19 cellular contexts compared by ENCODE assay signal in genomic region chr2:69844560-69844959, GRCh38. TPM values are rescaled to one million over a fixed set of nuclear protein-coding genes. Genes with fewer than 3 reads are reported as not detected.
DNase-seq lines count a peak whose midpoint lies in the region; ATAC-seq, FAIRE-seq and TF ChIP-seq lines count a peak whose summit lies in the region.
"Had no signal": no experiment of that assay in that cellular context is flagged by ENCODE, and none has a peak within 500 bp of the region (broad histone marks: within the 10 kb centered on the region; RNA-seq: fewer than 3 reads in every experiment).

No MANE protein-coding gene starts in this region.

- CTCF ChIA-PET in HepG2 (lab: Yijun Ruan, JAX; ENCODE audit: low intra/inter-chr PET ratio, low total read pairs) (no interaction called here), K562 (lab: Yijun Ruan, JAX; ENCODE audit: low intra/inter-chr PET ratio) (no interaction called here)
- CTCF ChIA-PET in activated CD8-positive, alpha-beta T cell treated with anti-CD3 and anti-CD28 coated beads, Interleukin-2, amount 10 ng/mL, durations not matched to agents 7 days and 5 days (lab: Charles Lee) = no interaction called here

- whole genome bisulfite sequencing in HepG2 (ENCODE audit: low lambda C conversion rate) = 96% methylated on average over 3 of the region's 3 CpGs
- WGBS in right lobe of liver (ENCODE audit: insufficient coverage, low coverage, low lambda C conversion rate, missing lambda C conversion rate) = 79% methylated on average over 1 of the region's 3 CpGs
- WGBS in K562 (ENCODE audit: insufficient coverage, low coverage, missing lambda C conversion rate) = 97% methylated on average over 3 of the region's 3 CpGs

- POLR2A ChIA-PET in HepG2 (lab: Yijun Ruan, JAX) (interaction anchor here (0.7 kb wide), 1 partner anchor 288 kb away, joined by 4 read pairs; no protein-coding TSS in a partner anchor), K562 (lab: Yijun Ruan, JAX) (interaction anchor here (0.6 kb wide), 1 partner anchor 11 kb away, joined by 3 read pairs; no protein-coding TSS in a partner anchor)
- POLR2A ChIA-PET in activated CD8-positive, alpha-beta T cell treated with anti-CD3 and anti-CD28 coated beads, Interleukin-2, amount 10 ng/mL, durations not matched to agents 7 days and 5 days (lab: Charles Lee) = no interaction called here

- TF ChIP-seq CTCF in HepG2 (CRISPR knock-in tag; IDR thresholded peaks at IDR 0.05) = no peak
- no peak for TF ChIP-seq CTCF in right lobe of liver (IDR thresholded peaks at IDR 0.05)
- TF ChIP-seq CTCF in K562 (IDR thresholded peaks at IDR 0.05 in 2 of 3, conservative IDR thresholded peaks at IDR 0.05 in 1 of 3; ENCODE audit: insufficient read depth in 2 of 3, low read depth in 1 of 3, low read length in 3 of 3) = no peak
- TF ChIP-seq CTCF in CD14-positive monocyte (IDR thresholded peaks at IDR 0.05) = no peak

- no peaks in the 10 kb centered on the region for H3K9me1 ChIP-seq in K562 (ENCODE audit: control insufficient read depth, insufficient read depth, low read length)

- no TSS peak for BruUV-seq in HepG2 (replicated peaks; lab: Mats Ljungman, UMichigan)
- no TSS peak for BruUV-seq in K562 (replicated peaks; lab: Mats Ljungman, UMichigan)

- H3K4me3 ChIP-seq in HepG2 (replicated peaks in 1 of 3; ENCODE audit: insufficient read depth in 1 of 3, low read depth in 2 of 3, low read length in 3 of 3) = no peak overlapping the region
- H3K4me3 ChIP-seq in right lobe of liver = no peak overlapping the region
- no peak overlapping the region for H3K4me3 ChIP-seq in K562
- H3K4me3 ChIP-seq: GM23338, HAP-1 had no signal

- in situ Hi-C loops in HepG2 (cut with HindIII; ENCODE audit: extremely low pct_ligation_motif_present, low pct_unique_long_range_greater_than_20kb) (no loop called here), K562 (cut with MboI) (no loop called here)

- H3K4me1 ChIP-seq in HepG2 (ENCODE audit: insufficient read depth, low read length) (no peaks in the 10 kb centered on the region), right lobe of liver (no peaks in the 10 kb centered on the region), K562 (replicated peaks in 1 of 2; ENCODE audit: control insufficient read depth in 2 of 2, insufficient read depth in 2 of 2, low read length in 2 of 2) (peaks cover 11 to 15% of the 10 kb centered on the region in 2 experiments; a peak in 4 of 5 replicates)
- H3K4me1 ChIP-seq: Caco-2 had no signal

- no peaks in the 10 kb centered on the region for H3K4me1 Mint-ChIP-seq in activated CD8-positive, alpha-beta T cell treated with anti-CD3 and anti-CD28 coated beads, Interleukin-2, amount 10 ng/mL, durations not matched to agents 7 days and 5 days (ENCODE audit: low read depth)
- H3K4me1 Mint-ChIP-seq in CD14-positive monocyte = no peaks in the 10 kb centered on the region
- H3K4me1 Mint-ChIP-seq: GM23338 had no signal

- H2AFZ ChIP-seq in HepG2 (ENCODE audit: low read length) (no peak overlapping the region), K562 (ENCODE audit: low read depth, low read length) (no peak overlapping the region)
- H2AFZ ChIP-seq: GM23338 had no signal

- FAIRE-seq in HepG2 (lab: Jason Lieb, UNC) (no peak), K562 (lab: Jason Lieb, UNC) (no peak)
- FAIRE-seq: GM12892, H54 had no signal

- no peak for DNase-seq in HepG2 (ENCODE audit: low spot score)
- no peak for DNase-seq in right lobe of liver
- no peak for DNase-seq in K562 (ENCODE audit: extremely low read depth in 1 of 4, low spot score in 3 of 4)
- no peak for DNase-seq in activated CD8-positive, alpha-beta T cell treated with anti-CD3 and anti-CD28 coated beads, Interleukin-2, amount 10 ng/mL, durations not matched to agents 7 days and 5 days
- DNase-seq in CD14-positive monocyte (ENCODE audit: low spot score) = no peak
- no peak for DNase-seq in dedifferentiated amniotic fluid mesenchymal stem cell (ENCODE audit: extremely low spot score)
- DNase-seq: 8988T; C1 segment of cervical spinal cord; Caco-2; CD4-positive, CD25-positive, alpha-beta regulatory T cell; CD8-positive, alpha-beta T cell; DMS153; DND-41; HFFc6 had no signal

- peaks cover 42% of the 10 kb centered on the region for H3K36me3 Mint-ChIP-seq in activated CD8-positive, alpha-beta T cell treated with anti-CD3 and anti-CD28 coated beads, Interleukin-2, amount 10 ng/mL, durations not matched to agents 7 days and 5 days (ENCODE audit: low read depth)
- peaks cover 58 to 66% of the 10 kb centered on the region in 2 donors for H3K36me3 Mint-ChIP-seq in CD14-positive monocyte

- TF ChIP-seq RAD21 in HepG2 (CRISPR knock-in tag; IDR thresholded peaks at IDR 0.05) = no peak
- no peak for TF ChIP-seq RAD21 in Ishikawa (IDR thresholded peaks at IDR 0.05; ENCODE audit: low read depth)
- no peak for TF ChIP-seq RAD21 in K562 (CRISPR knock-in tag; conservative IDR thresholded peaks at IDR 0.05 in 1 of 2, IDR thresholded peaks at IDR 0.05 in 1 of 2)

- H3K27me3 Mint-ChIP-seq in activated CD8-positive, alpha-beta T cell treated with anti-CD3 and anti-CD28 coated beads, Interleukin-2, amount 10 ng/mL, durations not matched to agents 7 days and 5 days (ENCODE audit: low read depth) = no peaks in the 10 kb centered on the region
- peaks cover 0 to 1% (median 0%) of the 10 kb centered on the region in 3 donors for H3K27me3 Mint-ChIP-seq in CD14-positive monocyte (ENCODE audit: low read depth in 3 of 3)
- H3K27me3 Mint-ChIP-seq: CD4-positive, CD25-positive, alpha-beta regulatory T cell had no signal

- no peak for TF ChIP-seq POLR2A in HepG2 (IDR thresholded peaks at IDR 0.05; ENCODE audit: insufficient read depth in 1 of 2, low read depth in 2 of 2, low read length in 2 of 2)
- TF ChIP-seq POLR2A in right lobe of liver (IDR thresholded peaks at IDR 0.05) = no peak
- TF ChIP-seq POLR2A in K562 (conservative IDR thresholded peaks at IDR 0.05) = no peak

- TF ChIP-seq EP300 in HepG2 (IDR thresholded peaks at IDR 0.05; ENCODE audit: low read depth in 2 of 2, low read length in 2 of 2) (no peak), HepG2 (CRISPR knock-in tag; IDR thresholded peaks at IDR 0.05; ENCODE audit: borderline replicate concordance) (no peak), Ishikawa (IDR thresholded peaks at IDR 0.05; ENCODE audit: borderline replicate concordance) (no peak), K562 (IDR thresholded peaks at IDR 0.05; ENCODE audit: low read length) (no peak)

- no peak overlapping the region for H3K27ac ChIP-seq in HepG2 (ENCODE audit: extremely low read length, insufficient read depth, low read length)
- H3K27ac ChIP-seq in right lobe of liver = no peak overlapping the region
- H3K27ac ChIP-seq in K562 (ENCODE audit: extremely low read depth, low read depth, low read length) = no peak overlapping the region

- H3K9ac ChIP-seq in HepG2 (ENCODE audit: insufficient read depth, low read depth, low read length) (no peak overlapping the region), K562 (ENCODE audit: insufficient read depth in 1 of 2, low read depth in 2 of 2, low read length in 2 of 2) (no peak overlapping the region)

- H4K20me1 ChIP-seq in HepG2 (ENCODE audit: insufficient read depth, low read length) = no peaks in the 10 kb centered on the region
- H4K20me1 ChIP-seq in K562 (replicated peaks; ENCODE audit: control insufficient read depth, insufficient read depth, low read length) = no peaks in the 10 kb centered on the region

- no peaks in the 10 kb centered on the region for H3K79me2 ChIP-seq in HepG2 (ENCODE audit: insufficient read depth, low read length)
- no peaks in the 10 kb centered on the region for H3K79me2 ChIP-seq in K562 (ENCODE audit: control insufficient read depth, insufficient read depth, low read length)

- H3K9me3 ChIP-seq in HepG2 (ENCODE audit: low read length) (no peaks in the 10 kb centered on the region), right lobe of liver (no peaks in the 10 kb centered on the region), K562 (replicated peaks; ENCODE audit: control insufficient read depth, insufficient read depth, low read depth, low read length) (no peaks in the 10 kb centered on the region)
- H3K9me3 ChIP-seq: Caco-2, HAP-1 had no signal

- H3K4me3 Mint-ChIP-seq in activated CD8-positive, alpha-beta T cell treated with anti-CD3 and anti-CD28 coated beads, Interleukin-2, amount 10 ng/mL, durations not matched to agents 7 days and 5 days = no peak overlapping the region
- H3K4me3 Mint-ChIP-seq in CD14-positive monocyte = no peak overlapping the region
- H3K4me3 Mint-ChIP-seq: CD4-positive, CD25-positive, alpha-beta regulatory T cell; CD8-positive, alpha-beta T cell; GM23338; HFFc6 had no signal

- H3K27ac Mint-ChIP-seq in activated CD8-positive, alpha-beta T cell treated with anti-CD3 and anti-CD28 coated beads, Interleukin-2, amount 10 ng/mL, durations not matched to agents 7 days and 5 days = no peak overlapping the region
- no peak overlapping the region for H3K27ac Mint-ChIP-seq in CD14-positive monocyte
- H3K27ac Mint-ChIP-seq: CD4-positive, CD25-positive, alpha-beta regulatory T cell; CD8-positive, alpha-beta T cell; GM23338; HFFc6 had no signal

- H3K27me3 ChIP-seq in HepG2 (ENCODE audit: control insufficient read depth in 1 of 2, insufficient read depth in 2 of 2, low read length in 2 of 2) = no peaks in the 10 kb centered on the region
- no peaks in the 10 kb centered on the region for H3K27me3 ChIP-seq in right lobe of liver
- H3K27me3 ChIP-seq in K562 (ENCODE audit: control insufficient read depth in 2 of 2, insufficient read depth in 2 of 2, low read length in 2 of 2) = no peaks in the 10 kb centered on the region

- no peaks in the 10 kb centered on the region for H3K9me3 Mint-ChIP-seq in activated CD8-positive, alpha-beta T cell treated with anti-CD3 and anti-CD28 coated beads, Interleukin-2, amount 10 ng/mL, durations not matched to agents 7 days and 5 days (ENCODE audit: insufficient read depth)
- H3K9me3 Mint-ChIP-seq in CD14-positive monocyte = no peaks in the 10 kb centered on the region
- H3K9me3 Mint-ChIP-seq: CD4-positive, CD25-positive, alpha-beta regulatory T cell; CD8-positive, alpha-beta T cell; GM23338; HFFc6 had no signal

- intact Hi-C loops in HepG2 (cut with micrococcal nuclease; ENCODE audit: unreplicated experiment) (no loop called here), right lobe of liver (cut with DNase I) (no loop called here), K562 (cut with micrococcal nuclease) (no loop called here), CD14-positive monocyte (cut with micrococcal nuclease) (no loop called here)

- ATAC-seq in HepG2 (no peak), right lobe of liver (no peak), K562 (no peak)
- no peak for ATAC-seq in activated CD8-positive, alpha-beta T cell treated with anti-CD3 and anti-CD28 coated beads, Interleukin-2, amount 10 ng/mL, durations not matched to agents 7 days and 5 days
- ATAC-seq: CD8-positive, alpha-beta T cell; GM23338 had no signal

- H3K36me3 ChIP-seq in HepG2 (replicated peaks in 1 of 2; ENCODE audit: control insufficient read depth in 1 of 2, insufficient read depth in 2 of 2, low read length in 2 of 2) (peaks cover 20 to 64% of the 10 kb centered on the region in 2 experiments), right lobe of liver (peaks cover 0 to 36% (median 0%) of the 10 kb centered on the region in 4 donors), K562 (ENCODE audit: control insufficient read depth, insufficient read depth, low read length) (peaks cover 70% of the 10 kb centered on the region)

- H3K4me2 ChIP-seq in HepG2 (ENCODE audit: low read depth, low read length) (no peak overlapping the region), K562 (ENCODE audit: insufficient read depth, low read length) (no peak overlapping the region)
- H3K4me2 ChIP-seq: GM23338 had no signal

RNA-seq across cellular contexts. Expression of gene GMCL1, which starts 15.1 kb away (rescaled TPM):
- total RNA-seq in HepG2 (2016; rRNA removed; fragmentation: Illumina TruSeq; extraction: Trizol) (18.7 and 24.0 TPM in 2 replicates), right lobe of liver (10 to 100 TPM in 2 of 6 experiments, 1 to 10 TPM in 4; 5.8 to 11.4 (median 6.8) TPM), K562 (2014; rRNA removed) (15.2 and 20.9 TPM in 2 replicates), K562 (2014; rRNA removed; fragmentation: Illumina TruSeq; extraction: Trizol) (20.0 and 21.8 TPM in 2 replicates), K562 (2015; rRNA removed; fragmentation: Illumina TruSeq; extraction: Trizol) (13.4 and 15.0 TPM in 2 replicates), K562 (2021) (18.6 and 18.7 TPM in 2 replicates)
- total RNA-seq in HepG2 (2016; cell fraction: cytosol; rRNA removed; fragmentation: Illumina TruSeq; extraction: Trizol; ENCODE audit: low read depth) = 4.9 and 5.0 TPM in 2 replicates
- total RNA-seq in HepG2 (2016; cell fraction: insoluble cytoplasmic fraction; rRNA removed; fragmentation: Illumina TruSeq; extraction: Trizol) = 19.7 and 21.7 TPM in 2 replicates
- total RNA-seq in HepG2 (2016; cell fraction: membrane; rRNA removed; fragmentation: Illumina TruSeq; extraction: Trizol) = 16.6 and 19.2 TPM in 2 replicates
- total RNA-seq in HepG2 (2016; cell fraction: nucleus; rRNA removed; fragmentation: Illumina TruSeq; extraction: Trizol) = 19.6 and 26.0 TPM in 2 replicates
- polyA plus RNA-seq in HepG2 (2011; rRNA removed) (13.3 and 24.0 TPM in 2 replicates), K562 (2011; rRNA removed) (19.3 and 27.3 TPM in 2 replicates), K562 (2014; fragmentation: Illumina TruSeq; extraction: Trizol) (21.3 and 26.2 TPM in 2 replicates), K562 (2014; fragmentation: Nextera tagmentation; extraction: Ambion mirVana) (1 to 10 TPM; 7.0 to 8.1 TPM), K562 (2014; rRNA removed) (15.4 and 18.1 TPM in 2 replicates), CD14-positive monocyte (10 to 100 TPM in 1 of 2 donors, 1 to 10 TPM in 1; 9.4 to 15.1 TPM)
- polyA plus RNA-seq in HepG2 (2011; cell fraction: cytosol; rRNA removed) = 6.6 and 11.0 TPM in 2 replicates
- polyA plus RNA-seq in HepG2 (2011; cell fraction: nucleus; rRNA removed) = 6.5 and 10.4 TPM in 2 replicates
- 13.2 and 20.8 TPM in 2 replicates for polyA plus RNA-seq in HepG2 (2012)
- polyA plus RNA-seq in HepG2 (2016; cell fraction: cytosol; fragmentation: Illumina TruSeq; extraction: Trizol; ENCODE audit: low read depth) = 3.7 and 4.0 TPM in 2 replicates
- 28.8 and 30.2 TPM in 2 replicates for polyA plus RNA-seq in HepG2 (2016; cell fraction: insoluble cytoplasmic fraction; fragmentation: Illumina TruSeq; extraction: Trizol; ENCODE audit: low read depth)
- 15.5 and 15.6 TPM in 2 replicates for polyA plus RNA-seq in HepG2 (2016; cell fraction: membrane; fragmentation: Illumina TruSeq; extraction: Trizol; ENCODE audit: low read depth)
- 30.9 and 40.5 TPM in 2 replicates for polyA plus RNA-seq in HepG2 (2016; cell fraction: nucleus; fragmentation: Illumina TruSeq; extraction: Trizol; ENCODE audit: insufficient read depth, low read depth)
- polyA minus RNA-seq in HepG2 (2011; rRNA and poly(A)+ RNA removed; ENCODE audit: low replicate concordance) = 3.9 and 9.7 TPM in 2 replicates
- polyA minus RNA-seq in HepG2 (2011; cell fraction: cytosol; rRNA and poly(A)+ RNA removed) = 10.1 and 12.1 TPM in 2 replicates
- polyA minus RNA-seq in HepG2 (2011; cell fraction: nucleus; rRNA and poly(A)+ RNA removed) = 15.8 and 18.9 TPM in 2 replicates
- total RNA-seq in K562 (2011; cell fraction: chromatin; rRNA removed; ENCODE audit: low replicate concordance) = 10.8 and 41.5 TPM in 2 replicates
- 5.8 and 8.2 TPM in 2 replicates for total RNA-seq in K562 (2011; cell fraction: nucleolus; rRNA removed)
- 15.5 and 33.4 TPM in 2 replicates for total RNA-seq in K562 (2011; cell fraction: nucleoplasm; rRNA removed)
- polyA plus RNA-seq in K562 (2011; cell fraction: cytosol; rRNA removed) = 6.4 and 14.0 TPM in 2 replicates
- 5.9 and 9.6 TPM in 2 replicates for polyA plus RNA-seq in K562 (2011; cell fraction: nucleus; rRNA removed)
- 14.6 and 16.4 TPM in 2 replicates for polyA plus RNA-seq in K562 (2012)
- 20.2 and 29.6 TPM in 2 replicates for polyA minus RNA-seq in K562 (2011; rRNA and poly(A)+ RNA removed)
- 7.8 and 13.7 TPM in 2 replicates for polyA minus RNA-seq in K562 (2011; cell fraction: cytosol; rRNA and poly(A)+ RNA removed)
- 5.1 TPM in 2 replicates for polyA minus RNA-seq in K562 (2011; cell fraction: nucleus; rRNA and poly(A)+ RNA removed)
- total RNA-seq in activated CD8-positive, alpha-beta T cell treated with anti-CD3 and anti-CD28 coated beads, Interleukin-2, amount 10 ng/mL, durations not matched to agents 7 days and 5 days = 10 to 100 TPM; 25.4 to 31.6 TPM

RNA-seq across cellular contexts. Expression of gene SNRNP27, which starts 49.2 kb away (rescaled TPM):
- total RNA-seq in HepG2 (2016; rRNA removed; fragmentation: Illumina TruSeq; extraction: Trizol) = 54.6 and 80.8 TPM in 2 replicates
- total RNA-seq in HepG2 (2016; cell fraction: cytosol; rRNA removed; fragmentation: Illumina TruSeq; extraction: Trizol; ENCODE audit: low read depth) = 13.0 and 15.2 TPM in 2 replicates
- total RNA-seq in HepG2 (2016; cell fraction: insoluble cytoplasmic fraction; rRNA removed; fragmentation: Illumina TruSeq; extraction: Trizol) = 59.4 and 85.2 TPM in 2 replicates
- 21.7 and 25.5 TPM in 2 replicates for total RNA-seq in HepG2 (2016; cell fraction: membrane; rRNA removed; fragmentation: Illumina TruSeq; extraction: Trizol)
- total RNA-seq in HepG2 (2016; cell fraction: nucleus; rRNA removed; fragmentation: Illumina TruSeq; extraction: Trizol) = 45.4 and 52.3 TPM in 2 replicates
- polyA plus RNA-seq in HepG2 (2011; rRNA removed) = 36.4 and 49.8 TPM in 2 replicates
- polyA plus RNA-seq in HepG2 (2011; cell fraction: cytosol; rRNA removed) = 26.3 and 29.3 TPM in 2 replicates
- 27.6 and 33.0 TPM in 2 replicates for polyA plus RNA-seq in HepG2 (2011; cell fraction: nucleus; rRNA removed)
- 40.3 and 60.6 TPM in 2 replicates for polyA plus RNA-seq in HepG2 (2012)
- polyA plus RNA-seq in HepG2 (2016; cell fraction: cytosol; fragmentation: Illumina TruSeq; extraction: Trizol; ENCODE audit: low read depth) = 9.1 and 11.0 TPM in 2 replicates
- polyA plus RNA-seq in HepG2 (2016; cell fraction: insoluble cytoplasmic fraction; fragmentation: Illumina TruSeq; extraction: Trizol; ENCODE audit: low read depth) = 115 and 135 TPM in 2 replicates
- 21.0 and 25.0 TPM in 2 replicates for polyA plus RNA-seq in HepG2 (2016; cell fraction: membrane; fragmentation: Illumina TruSeq; extraction: Trizol; ENCODE audit: low read depth)
- polyA plus RNA-seq in HepG2 (2016; cell fraction: nucleus; fragmentation: Illumina TruSeq; extraction: Trizol; ENCODE audit: insufficient read depth, low read depth) = 62.9 and 71.3 TPM in 2 replicates
- 4.8 and 7.2 TPM in 2 replicates for polyA minus RNA-seq in HepG2 (2011; rRNA and poly(A)+ RNA removed; ENCODE audit: low replicate concordance)
- polyA minus RNA-seq in HepG2 (2011; cell fraction: cytosol; rRNA and poly(A)+ RNA removed) = 23.3 and 24.0 TPM in 2 replicates
- polyA minus RNA-seq in HepG2 (2011; cell fraction: nucleus; rRNA and poly(A)+ RNA removed) = 32.4 and 45.5 TPM in 2 replicates
- 10 to 100 TPM; 12.1 to 37.7 (median 17.2) TPM for total RNA-seq in right lobe of liver
- total RNA-seq in K562 (2011; cell fraction: chromatin; rRNA removed; ENCODE audit: low replicate concordance) = 13.8 and 44.5 TPM in 2 replicates
- 11.0 and 12.1 TPM in 2 replicates for total RNA-seq in K562 (2011; cell fraction: nucleolus; rRNA removed)
- 18.8 and 21.3 TPM in 2 replicates for total RNA-seq in K562 (2011; cell fraction: nucleoplasm; rRNA removed)
- total RNA-seq in K562 (2014; rRNA removed) = 56.9 and 74.2 TPM in 2 replicates
- 58.7 and 59.8 TPM in 2 replicates for total RNA-seq in K562 (2014; rRNA removed; fragmentation: Illumina TruSeq; extraction: Trizol)
- 65.4 and 70.8 TPM in 2 replicates for total RNA-seq in K562 (2015; rRNA removed; fragmentation: Illumina TruSeq; extraction: Trizol)
- total RNA-seq in K562 (2021) = 61.0 and 61.5 TPM in 2 replicates
- 38.3 and 65.7 TPM in 2 replicates for polyA plus RNA-seq in K562 (2011; rRNA removed)
- polyA plus RNA-seq in K562 (2011; cell fraction: cytosol; rRNA removed) = 15.3 and 17.6 TPM in 2 replicates
- polyA plus RNA-seq in K562 (2011; cell fraction: nucleus; rRNA removed) = 12.4 and 13.8 TPM in 2 replicates
- polyA plus RNA-seq in K562 (2012) = 36.3 and 42.8 TPM in 2 replicates
- 88.9 and 93.4 TPM in 2 replicates for polyA plus RNA-seq in K562 (2014; fragmentation: Illumina TruSeq; extraction: Trizol)
- 10 to 100 TPM; 29.2 to 33.7 TPM for polyA plus RNA-seq in K562 (2014; fragmentation: Nextera tagmentation; extraction: Ambion mirVana)
- polyA plus RNA-seq in K562 (2014; rRNA removed) = 72.7 and 102 TPM in 2 replicates
- polyA minus RNA-seq in K562 (2011; rRNA and poly(A)+ RNA removed) = 16.0 and 24.7 TPM in 2 replicates
- 13.7 and 15.2 TPM in 2 replicates for polyA minus RNA-seq in K562 (2011; cell fraction: cytosol; rRNA and poly(A)+ RNA removed)
- 9.3 and 13.1 TPM in 2 replicates for polyA minus RNA-seq in K562 (2011; cell fraction: nucleus; rRNA and poly(A)+ RNA removed)
- total RNA-seq in activated CD8-positive, alpha-beta T cell treated with anti-CD3 and anti-CD28 coated beads, Interleukin-2, amount 10 ng/mL, durations not matched to agents 7 days and 5 days = 10 to 100 TPM; 53.0 to 56.0 TPM
- 10 to 100 TPM; 47.4 to 54.8 TPM for polyA plus RNA-seq in CD14-positive monocyte

Comparison
In these comparisons a context has a peak if more than half of its experiments do, and no peak if none do; other contexts are left out.
1. Of the 241 proteins assayed by ChIP-seq in both HepG2 and K562: peak only in HepG2: NR2F6; only in K562: none; in both: CEBPB and CEBPG; in neither: 238.